ENCODE assay signal across 22 cellular contexts in the genomic region with DNA sequence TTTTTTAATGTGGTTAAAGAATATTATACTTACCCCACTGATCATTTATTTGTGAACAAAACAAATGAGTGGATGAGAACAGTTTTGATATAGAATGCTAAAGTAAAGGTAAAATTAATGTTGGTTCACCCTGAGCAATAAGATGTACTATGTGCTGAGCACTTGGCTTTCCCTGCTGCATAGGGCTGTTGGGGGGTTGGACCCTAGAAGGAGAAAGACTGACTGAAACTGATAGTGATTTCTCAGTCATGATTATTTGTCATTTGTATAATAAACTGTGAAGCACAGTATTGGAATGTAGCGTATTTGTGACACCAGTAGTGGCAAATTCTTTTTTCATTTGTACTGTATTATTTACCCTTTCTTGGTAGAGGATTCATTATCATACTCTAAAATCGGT.
"Had no signal": no experiment of that assay in that cellular context is flagged by ENCODE, and none has a peak within 500 bp of the region (broad histone marks: within the 10 kb centered on the region; RNA-seq: fewer than 3 reads in every experiment).

No MANE protein-coding gene starts in this region.

- FAIRE-seq: TTC549 had no signal

- H3K4me3 ChIP-seq: ascending aorta, body of pancreas, PC-9 had no signal

- H3K4me2 ChIP-seq: PC-9 had no signal

- H3K27me3 ChIP-seq: ascending aorta, body of pancreas had no signal

- H3K9me3 ChIP-seq: ascending aorta, body of pancreas had no signal

- ATAC-seq: activated CD4-positive, alpha-beta T cell treated with anti-CD3 and anti-CD28 coated beads for 36 hours; activated naive CD4-positive, alpha-beta T cell treated with anti-CD3 and anti-CD28 coated beads, Interleukin-2, amount 50 U/mL, for 72 hours; activated naive CD8-positive, alpha-beta T cell treated with anti-CD3 and anti-CD28 coated beads, Interleukin-2, amount 50 U/mL, for 24 hours; activated T-cell treated with anti-CD3 and anti-CD28 coated beads, Interleukin-2, amount 50 U/mL, for 4 hours; body of pancreas; T-helper 17 cell had no signal

- H3K4me1 ChIP-seq: ascending aorta had no signal

- DNase-seq: activated CD4-positive, alpha-beta memory T cell treated with anti-CD3 and anti-CD28 coated beads, Interleukin-2, amount 10 ng/mL, durations not matched to agents 7 days and 5 days; activated CD4-positive, alpha-beta T cell treated with anti-CD3 and anti-CD28 coated beads for 36 hours; activated CD4-positive, alpha-beta T cell treated with anti-CD3 and anti-CD28 coated beads, Interleukin-2, amount 50 U/mL, for 1 hour; activated effector memory CD4-positive, alpha-beta T cell treated with anti-CD3 and anti-CD28 coated beads, Interleukin-2, amount 50 U/mL, for 16 hours; activated naive CD4-positive, alpha-beta T cell treated with Interleukin-2 at 50 U/mL for 16 hours; activated naive CD8-positive, alpha-beta T cell treated with anti-CD3 and anti-CD28 coated beads, Interleukin-2, amount 50 U/mL, for 24 hours; activated T-cell treated with anti-CD3 and anti-CD28 coated beads, Interleukin-2, amount 50 U/mL, for 4 hours; amniotic stem cell; body of pancreas; Karpas-422; NCI-H1105 treated with DMSO at 0.1 percent for 48 hours; NCI-H1436 treated with DMSO at 0.1 percent for 48 hours; NCI-H187; NCI-H2081; PC-9; SHP77 treated with DMSO at 0.1 percent for 48 hours; T-helper 17 cell; T-helper 9 cell; WERI-Rb-1 had no signal

- H3K27ac ChIP-seq: ascending aorta, body of pancreas, PC-9, WERI-Rb-1 had no signal

- H3K36me3 ChIP-seq: ascending aorta, WERI-Rb-1 had no signal
